Comparison of ENCODE assay signal across 18 cellular contexts in genomic region chrX:85903692-85904471, GRCh38.
DNase-seq lines count a peak whose midpoint lies in the region; ATAC-seq, FAIRE-seq and TF ChIP-seq lines count a peak whose summit lies in the region.
"Had no signal": no experiment of that assay in that cellular context is flagged by ENCODE, and none has a peak within 500 bp of the region (broad histone marks: within the 10 kb centered on the region; RNA-seq: fewer than 3 reads in every experiment).

No MANE protein-coding gene starts in this region.

- H3K36me3 ChIP-seq in bronchial epithelial cell (ENCODE audit: control insufficient read depth, insufficient read depth, low read length) (no peaks in the 10 kb centered on the region), left ventricle myocardium inferior (no peaks in the 10 kb centered on the region)
- H3K36me3 ChIP-seq: Peyer's patch, SJSA1 had no signal

- no peak for FAIRE-seq in bronchial epithelial cell (lab: Jason Lieb, UNC)
- FAIRE-seq: G401.6, HTR-8/SVneo had no signal

- H3K27me3 ChIP-seq in bronchial epithelial cell (ENCODE audit: control insufficient read depth, insufficient read depth, low read length) (no peaks in the 10 kb centered on the region), left ventricle myocardium inferior (ENCODE audit: low read depth) (no peaks in the 10 kb centered on the region)
- H3K27me3 ChIP-seq: Peyer's patch, SJSA1 had no signal

- no peak overlapping the region for H3K27ac ChIP-seq in left ventricle myocardium inferior (replicated peaks)
- H3K27ac ChIP-seq: 22Rv1, Peyer's patch, SJSA1 had no signal

- H3K9me3 ChIP-seq in left ventricle myocardium inferior (replicated peaks): no peaks in the 10 kb centered on the region
- H3K9me3 ChIP-seq: Peyer's patch, SJSA1 had no signal

- TF ChIP-seq CTCF in bronchial epithelial cell (IDR thresholded peaks at IDR 0.05; ENCODE audit: insufficient read depth, low read length, severe bottlenecking) (no peak), left ventricle myocardium inferior (IDR thresholded peaks at IDR 0.05; ENCODE audit: borderline replicate concordance) (no peak)

- ATAC-seq in HG02759 (IDR thresholded peaks at IDR 0.05; ENCODE audit: unreplicated experiment): no peak

- H3K4me1 ChIP-seq in left ventricle myocardium inferior: no peaks in the 10 kb centered on the region
- H3K4me1 ChIP-seq: Peyer's patch, SJSA1 had no signal

- intact Hi-C loops in left ventricle myocardium inferior (cut with micrococcal nuclease): no loop called here

- DNase-seq in NCI-H1092 treated with DMSO at 0.1 percent for 48 hours (lab: John Stamatoyannopoulos, UW) (peak; percentile 31), NCI-H1092 (lab: John Stamatoyannopoulos, UW) (no peak), DMS53 (lab: John Stamatoyannopoulos, UW) (peak; percentile 80), bronchial epithelial cell (ENCODE audit: low read depth) (peak; percentile 45), myocyte (ENCODE audit: low read depth) (peak; percentile 56), hepatic stellate cell (ENCODE audit: low spot score) (no peak), left ventricle myocardium inferior (no peak)
- DNase-seq: H9, IMR-90, NCI-H1930, NCI-H2227 treated with DMSO at 0.1 percent for 48 hours, NCI-H524 treated with DMSO at 0.1 percent for 48 hours, Peyer's patch had no signal

- H3K4me3 ChIP-seq in bronchial epithelial cell (ENCODE audit: low read depth, low read length): no peak overlapping the region
- no peak overlapping the region for H3K4me3 ChIP-seq in left ventricle myocardium inferior
- H3K4me3 ChIP-seq: Peyer's patch, SJSA1 had no signal

Comparison
In these comparisons a context has a peak if more than half of its experiments do, and no peak if none do; other contexts are left out.
1. DNase-seq: peak in NCI-H1092 treated with DMSO at 0.1 percent for 48 hours (single experiment), DMS53 (single experiment), bronchial epithelial cell (single experiment) and myocyte (single experiment); none in NCI-H1092 (single experiment), hepatic stellate cell (single experiment) and left ventricle myocardium inferior (single experiment).